In the genomic region with DNA sequence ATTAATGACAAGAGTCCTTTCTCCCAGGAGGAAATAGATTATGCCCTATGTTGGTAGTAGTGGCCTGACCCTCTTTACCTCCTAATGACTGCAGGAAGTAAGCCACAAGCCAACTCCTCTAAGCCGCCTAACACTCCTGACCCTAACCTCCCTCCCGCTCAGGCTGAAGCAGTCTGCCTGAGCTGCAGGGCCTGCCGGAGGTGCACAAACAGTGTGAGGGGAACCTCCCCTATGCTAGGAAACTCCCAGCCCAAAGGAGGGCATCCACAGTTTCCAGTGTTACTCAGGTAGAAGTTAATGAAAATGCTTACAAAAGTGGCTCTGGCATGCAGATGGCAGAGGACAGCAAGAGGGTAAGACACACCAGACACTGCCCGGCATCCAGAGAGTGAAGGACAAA, we compare ENCODE assay signal across 23 cellular contexts.
DNase-seq lines count a peak whose midpoint lies in the region; ATAC-seq, FAIRE-seq and TF ChIP-seq lines count a peak whose summit lies in the region.
"Had no signal": no experiment of that assay in that cellular context is flagged by ENCODE, and none has a peak within 500 bp of the region (broad histone marks: within the 10 kb centered on the region; RNA-seq: fewer than 3 reads in every experiment).

No MANE protein-coding gene starts in this region.

- TF ChIP-seq CTCF in HepG2 (CRISPR knock-in tag; IDR thresholded peaks at IDR 0.05) (no peak), right lobe of liver (IDR thresholded peaks at IDR 0.05) (no peak), left lung (IDR thresholded peaks at IDR 0.05) (no peak), vagina (IDR thresholded peaks at IDR 0.05) (no peak), nephron progenitor cell (IDR thresholded peaks at IDR 0.05) (no peak)

- peaks cover 25% of the 10 kb centered on the region for H3K4me1 Mint-ChIP-seq in nephron progenitor cell
- H3K4me1 Mint-ChIP-seq: B cell; CD4-positive, CD25-positive, alpha-beta regulatory T cell had no signal

- no peak for FAIRE-seq in HepG2 (lab: Jason Lieb, UNC)
- FAIRE-seq: A204.1, D721Med, GM12878, GM19239 had no signal

- no peak overlapping the region for H3K9ac ChIP-seq in HepG2 (ENCODE audit: insufficient read depth, low read depth, low read length)
- H3K9ac ChIP-seq: BLaER1 had no signal

- H2AFZ ChIP-seq in HepG2 (ENCODE audit: low read length): no peak overlapping the region

- CTCF ChIA-PET in HepG2 (lab: Yijun Ruan, JAX; ENCODE audit: low intra/inter-chr PET ratio, low total read pairs): no interaction called here

- POLR2A ChIA-PET in HepG2 (lab: Yijun Ruan, JAX): interaction anchor here (0.7 kb wide), 1 partner anchor 56 kb away, joined by 3 read pairs; no protein-coding TSS in a partner anchor

- BruUV-seq in HepG2 (replicated peaks; lab: Mats Ljungman, UMichigan): no TSS peak

- H3K4me1 ChIP-seq in HepG2 (ENCODE audit: insufficient read depth, low read length) (peaks cover 15% of the 10 kb centered on the region), right lobe of liver (no peaks in the 10 kb centered on the region), left lung (no peaks in the 10 kb centered on the region), vagina (no peaks in the 10 kb centered on the region)

- no peaks in the 10 kb centered on the region for H3K79me2 ChIP-seq in HepG2 (ENCODE audit: insufficient read depth, low read length)

- H3K9me3 ChIP-seq in HepG2 (ENCODE audit: low read length) (peaks cover 14% of the 10 kb centered on the region), right lobe of liver (no peaks in the 10 kb centered on the region), left lung (peaks cover 0 to under 1% of the 10 kb centered on the region in 2 donors), vagina (no peaks in the 10 kb centered on the region)

- no peak for TF ChIP-seq EP300 in HepG2 (IDR thresholded peaks at IDR 0.05; ENCODE audit: low read depth in 2 of 2, low read length in 2 of 2)
- no peak for TF ChIP-seq EP300 in HepG2 (CRISPR knock-in tag; IDR thresholded peaks at IDR 0.05; ENCODE audit: borderline replicate concordance)

- no peak overlapping the region for H3K4me3 Mint-ChIP-seq in nephron progenitor cell
- H3K4me3 Mint-ChIP-seq: B cell; CD4-positive, CD25-positive, alpha-beta regulatory T cell; CD8-positive, alpha-beta T cell; GM23338 had no signal

- TF ChIP-seq POLR2A in HepG2 (IDR thresholded peaks at IDR 0.05; ENCODE audit: insufficient read depth in 1 of 2, low read depth in 2 of 2, low read length in 2 of 2): no peak
- TF ChIP-seq POLR2A in right lobe of liver (IDR thresholded peaks at IDR 0.05): no peak
- no peak for TF ChIP-seq POLR2A in vagina (IDR thresholded peaks at IDR 0.05)

- H4K20me1 ChIP-seq in HepG2 (ENCODE audit: insufficient read depth, low read length): no peaks in the 10 kb centered on the region
- H4K20me1 ChIP-seq: BLaER1 had no signal

- H3K9me3 Mint-ChIP-seq in nephron progenitor cell: peaks cover 58% of the 10 kb centered on the region
- H3K9me3 Mint-ChIP-seq: CD8-positive, alpha-beta T cell had no signal

- H3K4me2 ChIP-seq in HepG2 (ENCODE audit: low read depth, low read length): no peak overlapping the region; the same call in 1 of the 2 replicates
- H3K4me2 ChIP-seq: GM23338 had no signal

- H3K27ac Mint-ChIP-seq in nephron progenitor cell: no peak overlapping the region
- H3K27ac Mint-ChIP-seq: B cell; CD8-positive, alpha-beta T cell; GM23338 had no signal

- no peaks in the 10 kb centered on the region for H3K36me3 ChIP-seq in HepG2 (replicated peaks in 1 of 2; ENCODE audit: control insufficient read depth in 1 of 2, insufficient read depth in 2 of 2, low read length in 2 of 2)
- no peaks in the 10 kb centered on the region for H3K36me3 ChIP-seq in right lobe of liver
- no peaks in the 10 kb centered on the region for H3K36me3 ChIP-seq in left lung
- no peaks in the 10 kb centered on the region for H3K36me3 ChIP-seq in vagina
- H3K36me3 ChIP-seq: BLaER1 had no signal

- DNase-seq in HepG2 (ENCODE audit: low spot score): no peak
- no peak for DNase-seq in right lobe of liver
- DNase-seq in left lung: no peak
- peak; percentile 52 to 56 for DNase-seq in vagina (ENCODE audit: extremely low spot score in 2 of 2)
- DNase-seq in nephron progenitor cell: no peak
- DNase-seq: CD4-positive, CD25-positive, alpha-beta regulatory T cell; CD8-positive, alpha-beta T cell; DMS 273 treated with DMSO at 0.1 percent for 48 hours; DMS79; EL; GDM1; H7; HCEC 1CT had no signal

- H3K27me3 ChIP-seq in HepG2 (ENCODE audit: control insufficient read depth in 1 of 2, insufficient read depth in 2 of 2, low read length in 2 of 2) (peaks cover 0 to 7% of the 10 kb centered on the region in 2 experiments; a peak in 1 of 5 replicates), right lobe of liver (no peaks in the 10 kb centered on the region), left lung (peaks cover 0 to 10% of the 10 kb centered on the region in 2 donors), vagina (no peaks in the 10 kb centered on the region)
- H3K27me3 ChIP-seq: BLaER1 had no signal

- in situ Hi-C loops in HepG2 (cut with HindIII; ENCODE audit: extremely low pct_ligation_motif_present, low pct_unique_long_range_greater_than_20kb): no loop called here

- peaks cover 6% of the 10 kb centered on the region for H3K27me3 Mint-ChIP-seq in nephron progenitor cell (ENCODE audit: low read depth, poor library complexity)
- H3K27me3 Mint-ChIP-seq: B cell; CD4-positive, CD25-positive, alpha-beta regulatory T cell had no signal

- TF ChIP-seq RAD21 in HepG2 (CRISPR knock-in tag; IDR thresholded peaks at IDR 0.05): no peak

- H3K4me3 ChIP-seq in HepG2 (replicated peaks in 1 of 3; ENCODE audit: insufficient read depth in 1 of 3, low read depth in 2 of 3, low read length in 3 of 3) (no peak overlapping the region), right lobe of liver (no peak overlapping the region), left lung (no peak overlapping the region), vagina (no peak overlapping the region)
- H3K4me3 ChIP-seq: BLaER1, GM12878, GM23338 had no signal

- H3K27ac ChIP-seq in HepG2 (ENCODE audit: extremely low read length, insufficient read depth, low read length) (no peak overlapping the region), right lobe of liver (no peak overlapping the region), left lung (no peak overlapping the region), vagina (no peak overlapping the region)
- H3K27ac ChIP-seq: 22Rv1, BLaER1, C4-2B had no signal

- ATAC-seq in HepG2 (peak; percentile 80), right lobe of liver (no peak), left lung (peak; percentile 46), HG02623 (IDR thresholded peaks at IDR 0.05; ENCODE audit: unreplicated experiment) (no peak)
- ATAC-seq: CD8-positive, alpha-beta T cell; GM12878; GM23338 had no signal

- peaks cover 17% of the 10 kb centered on the region for H3K36me3 Mint-ChIP-seq in nephron progenitor cell (ENCODE audit: low read depth)
- H3K36me3 Mint-ChIP-seq: CD4-positive, CD25-positive, alpha-beta regulatory T cell; CD8-positive, alpha-beta T cell had no signal

- 11% methylated on average over 3 of the region's 4 CpGs for WGBS in HepG2 (ENCODE audit: low lambda C conversion rate)
- 52% methylated on average over 2 of the region's 4 CpGs for WGBS in right lobe of liver (ENCODE audit: insufficient coverage, low coverage, low lambda C conversion rate, missing lambda C conversion rate)

- intact Hi-C loops in HepG2 (cut with micrococcal nuclease; ENCODE audit: unreplicated experiment): no loop called here
- intact Hi-C loops in right lobe of liver (cut with DNase I): no loop called here
- intact Hi-C loops in left lung (cut with DNase I): loop anchor here in 1 of 2 donors (10.0 kb wide), 1 partner anchor 897 kb away; no protein-coding TSS in a partner anchor
- intact Hi-C loops in vagina (cut with DNase I): no loop called here

TF ChIP-seq in HepG2, 621 proteins besides CTCF, POLR2A, EP300 and RAD21 (continues in another document):
- TF ChIP-seq TEAD2 (CRISPR knock-in tag; IDR thresholded peaks at IDR 0.05): no peak
- no peak for TF ChIP-seq ZNF549 (CRISPR knock-in tag; IDR thresholded peaks at IDR 0.05)
- TF ChIP-seq MAF1 (CRISPR knock-in tag; IDR thresholded peaks at IDR 0.05; ENCODE audit: borderline replicate concordance): no peak
- no peak for TF ChIP-seq MTF1 (CRISPR knock-in tag; IDR thresholded peaks at IDR 0.05)
- TF ChIP-seq HDAC2 (CRISPR knock-in tag; IDR thresholded peaks at IDR 0.05): no peak
- TF ChIP-seq, protein P1, sequence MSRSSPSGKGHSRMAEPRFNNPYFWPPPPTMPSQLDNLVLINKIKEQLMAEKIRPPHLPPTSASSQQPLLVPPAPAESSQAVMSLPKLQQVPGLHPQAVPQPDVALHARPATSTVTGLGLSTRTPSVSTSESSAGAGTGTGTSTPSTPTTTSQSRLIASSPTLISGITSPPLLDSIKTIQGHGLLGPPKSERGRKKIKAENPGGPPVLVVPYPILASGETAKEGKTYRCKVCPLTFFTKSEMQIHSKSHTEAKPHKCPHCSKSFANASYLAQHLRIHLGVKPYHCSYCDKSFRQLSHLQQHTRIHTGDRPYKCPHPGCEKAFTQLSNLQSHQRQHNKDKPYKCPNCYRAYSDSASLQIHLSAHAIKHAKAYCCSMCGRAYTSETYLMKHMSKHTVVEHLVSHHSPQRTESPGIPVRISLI (CRISPR knock-in tag; IDR thresholded peaks at IDR 0.05; ENCODE audit: borderline replicate concordance): no peak
- TF ChIP-seq ZNF569 (CRISPR knock-in tag; IDR thresholded peaks at IDR 0.05; ENCODE audit: borderline replicate concordance): no peak
- no peak for TF ChIP-seq FOXA3 (CRISPR knock-in tag; IDR thresholded peaks at IDR 0.05)
- TF ChIP-seq ZSCAN20 (CRISPR knock-in tag; IDR thresholded peaks at IDR 0.05; ENCODE audit: borderline replicate concordance): no peak
- TF ChIP-seq ZNF382 (CRISPR knock-in tag; IDR thresholded peaks at IDR 0.05; ENCODE audit: borderline replicate concordance): no peak
- no peak for TF ChIP-seq IKZF4 (CRISPR knock-in tag; IDR thresholded peaks at IDR 0.05; ENCODE audit: borderline replicate concordance, low read depth, not compliant biosample characterization)
- TF ChIP-seq ZFP1 (CRISPR knock-in tag; IDR thresholded peaks at IDR 0.05): no peak
- TF ChIP-seq, protein P2, sequence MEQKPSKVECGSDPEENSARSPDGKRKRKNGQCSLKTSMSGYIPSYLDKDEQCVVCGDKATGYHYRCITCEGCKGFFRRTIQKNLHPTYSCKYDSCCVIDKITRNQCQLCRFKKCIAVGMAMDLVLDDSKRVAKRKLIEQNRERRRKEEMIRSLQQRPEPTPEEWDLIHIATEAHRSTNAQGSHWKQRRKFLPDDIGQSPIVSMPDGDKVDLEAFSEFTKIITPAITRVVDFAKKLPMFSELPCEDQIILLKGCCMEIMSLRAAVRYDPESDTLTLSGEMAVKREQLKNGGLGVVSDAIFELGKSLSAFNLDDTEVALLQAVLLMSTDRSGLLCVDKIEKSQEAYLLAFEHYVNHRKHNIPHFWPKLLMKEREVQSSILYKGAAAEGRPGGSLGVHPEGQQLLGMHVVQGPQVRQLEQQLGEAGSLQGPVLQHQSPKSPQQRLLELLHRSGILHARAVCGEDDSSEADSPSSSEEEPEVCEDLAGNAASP (CRISPR knock-in tag; IDR thresholded peaks at IDR 0.05; ENCODE audit: borderline replicate concordance): no peak
- no peak for TF ChIP-seq PCBP1 (IDR thresholded peaks at IDR 0.05; ENCODE audit: borderline replicate concordance, low read depth, low read length)
- TF ChIP-seq ZBTB20 (CRISPR knock-in tag; IDR thresholded peaks at IDR 0.05; ENCODE audit: borderline replicate concordance, low read depth): no peak

Comparison
In these comparisons a context has a peak if more than half of its experiments do, and no peak if none do; other contexts are left out.
1. ATAC-seq: peak in HepG2 (single experiment) and left lung (single experiment); none in right lobe of liver (0 of 4) and HG02623 (single experiment).
2. DNase-seq: peak in vagina (2 of 2); none in HepG2 (single experiment), right lobe of liver (0 of 3), left lung (0 of 2) and nephron progenitor cell (single experiment).